Comparison of ENCODE assay signal across 19 cellular contexts in the genomic region with DNA sequence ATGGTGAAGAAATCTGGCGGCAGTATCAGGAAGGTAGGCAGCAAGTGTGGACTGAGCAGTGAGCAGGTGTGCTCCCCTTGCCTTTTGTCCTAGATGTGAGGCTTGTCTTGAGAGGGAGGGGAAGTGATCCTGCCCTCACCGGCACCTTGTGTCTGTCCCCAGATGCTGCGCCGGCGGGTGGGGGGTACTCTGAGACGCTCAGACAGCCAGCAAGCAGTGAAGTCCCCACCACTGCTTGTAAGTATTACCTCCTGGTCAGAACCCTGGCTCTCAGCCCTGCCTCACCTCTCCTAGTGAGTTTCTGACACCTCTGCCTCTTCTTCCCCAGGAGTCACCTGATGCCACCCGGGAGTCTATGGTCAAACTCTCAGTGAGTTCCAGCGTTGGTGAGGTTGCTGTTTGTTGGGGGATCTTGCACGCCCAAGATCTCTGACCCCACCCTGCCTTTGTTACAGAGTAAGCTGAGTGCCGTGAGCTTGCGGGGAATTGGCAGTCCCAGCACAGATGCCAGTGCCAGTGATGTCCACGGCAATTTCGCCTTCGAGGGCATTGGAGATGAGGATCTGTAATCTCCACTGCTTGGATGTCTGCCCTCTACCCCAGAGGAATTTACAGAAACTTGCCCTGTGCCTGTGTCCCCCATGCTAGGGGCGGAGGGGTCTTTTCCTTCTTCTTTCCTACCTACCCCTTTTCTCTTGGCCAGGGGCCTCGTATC. TPM values are rescaled to one million over a fixed set of nuclear protein-coding genes. Genes with fewer than 3 reads are reported as not detected.
A peak's percentile ranks its signal among the peaks of the same experiment; 100 is the strongest.
DNase-seq lines count a peak whose midpoint lies in the region; ATAC-seq and TF ChIP-seq lines count a peak whose summit lies in the region.
"Had no signal": no experiment of that assay in that cellular context is flagged by ENCODE, and none has a peak within 500 bp of the region (broad histone marks: within the 10 kb centered on the region; RNA-seq: fewer than 3 reads in every experiment).

No MANE protein-coding gene starts in this region.

- intact Hi-C loops in activated T-helper 1 cell treated with anti-CD3 and anti-CD28 coated beads, Interleukin-12 subunit alpha, Interleukin-12 subunit beta, Interleukin-2, Interleukin-4 antibody, amounts not matched to agents 30 ng/mL and 10 ng/mL and 1 ng/mL, durations not matched to agents 14 hours and 24 hours and 36 hours (cut with micrococcal nuclease), result no loop called here

- TF ChIP-seq CTCF in GM23338 (conservative IDR thresholded peaks at IDR 0.05; ENCODE audit: low read depth in 2 of 2) (no peak), neural progenitor cell (IDR thresholded peaks at IDR 0.05) (no peak)

- no peaks in the 10 kb centered on the region for H3K9me3 Mint-ChIP-seq in GM23338
- no peaks in the 10 kb centered on the region for H3K9me3 Mint-ChIP-seq in activated T-helper 1 cell treated with anti-CD3 and anti-CD28 coated beads, Interleukin-12 subunit alpha, Interleukin-12 subunit beta, Interleukin-2, Interleukin-4 antibody, amounts not matched to agents 30 ng/mL and 10 ng/mL and 1 ng/mL, durations not matched to agents 14 hours and 24 hours and 36 hours
- H3K9me3 Mint-ChIP-seq in neural progenitor cell, result no peaks in the 10 kb centered on the region
- H3K9me3 Mint-ChIP-seq: activated CD4-positive, alpha-beta memory T cell treated with anti-CD3 and anti-CD28 coated beads, Interleukin-2, amount 10 ng/mL, durations not matched to agents 7 days and 5 days; activated naive CD8-positive, alpha-beta T cell treated with anti-CD3 and anti-CD28 coated beads, Interleukin-2, amount 50 U/mL, for 24 hours; natural killer cell had no signal

- H3K4me2 ChIP-seq in GM23338 (no peak overlapping the region), neural progenitor cell (no peak overlapping the region)
- H3K4me2 ChIP-seq: smooth muscle cell had no signal

- H4K20me1 ChIP-seq in GM23338 (replicated peaks; ENCODE audit: insufficient read depth) (no peaks in the 10 kb centered on the region; the same call in 1 of the 2 replicates), neural progenitor cell (ENCODE audit: low read depth) (peaks cover 14% of the 10 kb centered on the region)

- H3F3A ChIP-seq in GM23338 (replicated peaks; ENCODE audit: low read depth), result peaks cover 25% of the 10 kb centered on the region
- peaks cover 45% of the 10 kb centered on the region for H3F3A ChIP-seq in neural progenitor cell (ENCODE audit: low read depth)

- no peak overlapping the region for H3K4me3 Mint-ChIP-seq in GM23338
- H3K4me3 Mint-ChIP-seq in activated T-helper 1 cell treated with anti-CD3 and anti-CD28 coated beads, Interleukin-12 subunit alpha, Interleukin-12 subunit beta, Interleukin-2, Interleukin-4 antibody, amounts not matched to agents 30 ng/mL and 10 ng/mL and 1 ng/mL, durations not matched to agents 14 hours and 24 hours and 36 hours, result no peak overlapping the region
- peak overlapping the region; percentile 24 for H3K4me3 Mint-ChIP-seq in neural progenitor cell
- H3K4me3 Mint-ChIP-seq: activated CD4-positive, alpha-beta memory T cell treated with anti-CD3 and anti-CD28 coated beads, Interleukin-2, amount 10 ng/mL, durations not matched to agents 7 days and 5 days; activated naive CD8-positive, alpha-beta T cell treated with anti-CD3 and anti-CD28 coated beads, Interleukin-2, amount 50 U/mL, for 24 hours; natural killer cell had no signal

- H3K4me1 Mint-ChIP-seq in GM23338 (peaks cover 28% of the 10 kb centered on the region), neural progenitor cell (peaks cover 26% of the 10 kb centered on the region)
- H3K4me1 Mint-ChIP-seq in activated T-helper 1 cell treated with anti-CD3 and anti-CD28 coated beads, Interleukin-12 subunit alpha, Interleukin-12 subunit beta, Interleukin-2, Interleukin-4 antibody, amounts not matched to agents 30 ng/mL and 10 ng/mL and 1 ng/mL, durations not matched to agents 14 hours and 24 hours and 36 hours (ENCODE audit: low read depth), result peaks cover 42% of the 10 kb centered on the region

- H3K4me3 ChIP-seq in GM23338, result no peak overlapping the region
- no peak overlapping the region for H3K4me3 ChIP-seq in neural progenitor cell
- H3K4me3 ChIP-seq: smooth muscle cell, suprapubic skin had no signal

- peaks cover 22% of the 10 kb centered on the region for H3K4me1 ChIP-seq in GM23338 (ENCODE audit: insufficient read depth)
- peaks cover 12% of the 10 kb centered on the region for H3K4me1 ChIP-seq in neural progenitor cell

- H3K27me3 ChIP-seq in GM23338 (ENCODE audit: insufficient read depth) (no peaks in the 10 kb centered on the region), neural progenitor cell (no peaks in the 10 kb centered on the region)
- H3K27me3 ChIP-seq: brain microvascular endothelial cell, suprapubic skin had no signal

- H3K9me3 ChIP-seq in neural progenitor cell (ENCODE audit: low read depth), result no peaks in the 10 kb centered on the region
- H3K9me3 ChIP-seq: suprapubic skin had no signal

- no peak for ATAC-seq in GM23338
- ATAC-seq: activated naive CD8-positive, alpha-beta T cell treated with anti-CD3 and anti-CD28 coated beads, Interleukin-2, amount 50 U/mL, for 24 hours; natural killer cell had no signal

- DNase-seq in GM23338 (ENCODE audit: low spot score), result no peak
- DNase-seq in activated T-helper 1 cell treated with anti-CD3 and anti-CD28 coated beads, Interleukin-12 subunit alpha, Interleukin-12 subunit beta, Interleukin-2, Interleukin-4 antibody, amounts not matched to agents 30 ng/mL and 10 ng/mL and 1 ng/mL, durations not matched to agents 14 hours and 24 hours and 36 hours (ENCODE audit: low spot score), result no peak
- no peak for DNase-seq in neural progenitor cell (ENCODE audit: low spot score)
- DNase-seq in NOMO-1 treated with dmso at 0.1 percent for 144 hours (lab: John Stamatoyannopoulos, UW; ENCODE audit: unreplicated experiment), result no peak
- no peak for DNase-seq in substantia nigra (lab: John Stamatoyannopoulos, UW)
- DNase-seq: activated CD4-positive, alpha-beta memory T cell treated with anti-CD3 and anti-CD28 coated beads, Interleukin-2, amount 10 ng/mL, durations not matched to agents 7 days and 5 days; activated naive CD8-positive, alpha-beta T cell treated with anti-CD3 and anti-CD28 coated beads, Interleukin-2, amount 50 U/mL, for 24 hours; brain microvascular endothelial cell; cortex of kidney; H7; KBM-7; mesendoderm; natural killer cell; NCI-H2029 treated with DMSO at 0.1 percent for 48 hours; NCI-H446; stimulated activated CD4-positive, alpha-beta T cell treated with anti-CD3 and anti-CD28 coated beads, Interleukin-4, amount 100 ng/mL, for 4 hours; WERI-Rb-1 had no signal

- H3K79me2 ChIP-seq in GM23338 (replicated peaks; ENCODE audit: insufficient read depth) (peaks cover 30% of the 10 kb centered on the region), neural progenitor cell (ENCODE audit: low read depth) (peaks cover 42% of the 10 kb centered on the region)

- H3K27ac Mint-ChIP-seq in GM23338 (no peak overlapping the region), neural progenitor cell (no peak overlapping the region)
- peak overlapping the region; percentile 40 for H3K27ac Mint-ChIP-seq in activated T-helper 1 cell treated with anti-CD3 and anti-CD28 coated beads, Interleukin-12 subunit alpha, Interleukin-12 subunit beta, Interleukin-2, Interleukin-4 antibody, amounts not matched to agents 30 ng/mL and 10 ng/mL and 1 ng/mL, durations not matched to agents 14 hours and 24 hours and 36 hours
- H3K27ac Mint-ChIP-seq: activated CD4-positive, alpha-beta memory T cell treated with anti-CD3 and anti-CD28 coated beads, Interleukin-2, amount 10 ng/mL, durations not matched to agents 7 days and 5 days had no signal

- H2AFZ ChIP-seq in GM23338, result no peak overlapping the region
- H2AFZ ChIP-seq in neural progenitor cell (replicated peaks), result no peak overlapping the region

- no peaks in the 10 kb centered on the region for H3K9me2 ChIP-seq in GM23338 (ENCODE audit: insufficient read depth)

- H3K36me3 Mint-ChIP-seq in GM23338 (ENCODE audit: low read depth) (peaks cover 74% of the 10 kb centered on the region), neural progenitor cell (peaks cover 37% of the 10 kb centered on the region)
- H3K36me3 Mint-ChIP-seq in activated T-helper 1 cell treated with anti-CD3 and anti-CD28 coated beads, Interleukin-12 subunit alpha, Interleukin-12 subunit beta, Interleukin-2, Interleukin-4 antibody, amounts not matched to agents 30 ng/mL and 10 ng/mL and 1 ng/mL, durations not matched to agents 14 hours and 24 hours and 36 hours (ENCODE audit: low read depth), result peaks cover 53% of the 10 kb centered on the region
- H3K36me3 Mint-ChIP-seq: natural killer cell had no signal

- H3K27ac ChIP-seq in GM23338 (ENCODE audit: low read depth) (no peak overlapping the region), neural progenitor cell (no peak overlapping the region), substantia nigra (ENCODE audit: low read depth, low read length, poor library complexity, severe bottlenecking) (no peak overlapping the region)
- H3K27ac ChIP-seq: brain microvascular endothelial cell, suprapubic skin, WERI-Rb-1 had no signal

- H3K36me3 ChIP-seq in GM23338 (ENCODE audit: insufficient read depth) (peaks cover 21% of the 10 kb centered on the region; the same call in 1 of the 2 replicates), neural progenitor cell (no peaks in the 10 kb centered on the region)

- no peak overlapping the region for H3K9ac ChIP-seq in neural progenitor cell

- H3K27me3 Mint-ChIP-seq in GM23338 (ENCODE audit: insufficient read depth, low read depth, poor library complexity), result peaks cover 27% of the 10 kb centered on the region
- no peaks in the 10 kb centered on the region for H3K27me3 Mint-ChIP-seq in activated T-helper 1 cell treated with anti-CD3 and anti-CD28 coated beads, Interleukin-12 subunit alpha, Interleukin-12 subunit beta, Interleukin-2, Interleukin-4 antibody, amounts not matched to agents 30 ng/mL and 10 ng/mL and 1 ng/mL, durations not matched to agents 14 hours and 24 hours and 36 hours (ENCODE audit: insufficient read depth)
- peaks cover 18% of the 10 kb centered on the region for H3K27me3 Mint-ChIP-seq in neural progenitor cell (ENCODE audit: insufficient read depth, low read depth)
- H3K27me3 Mint-ChIP-seq: activated CD4-positive, alpha-beta memory T cell treated with anti-CD3 and anti-CD28 coated beads, Interleukin-2, amount 10 ng/mL, durations not matched to agents 7 days and 5 days; activated naive CD8-positive, alpha-beta T cell treated with anti-CD3 and anti-CD28 coated beads, Interleukin-2, amount 50 U/mL, for 24 hours had no signal

RNA-seq across cellular contexts. Expression of gene ZNF513, which starts 4.2 kb away (rescaled TPM):
- total RNA-seq in GM23338 (2014; rRNA removed; shearing (Covaris generic)), result 13.2 and 13.4 TPM in 2 replicates
- 10.4 and 11.3 TPM in 2 replicates for polyA plus RNA-seq in GM23338 (2016; fragmentation: Nextera tagmentation; extraction: Ambion mirVana)
- total RNA-seq in activated T-helper 1 cell treated with anti-CD3 and anti-CD28 coated beads, Interleukin-12 subunit alpha, Interleukin-12 subunit beta, Interleukin-2, Interleukin-4 antibody, amounts not matched to agents 30 ng/mL and 10 ng/mL and 1 ng/mL, durations not matched to agents 14 hours and 24 hours and 36 hours, result 14.5 and 16.2 TPM in 2 replicates
- 6.1 and 23.2 TPM in 2 replicates for total RNA-seq in neural progenitor cell (ENCODE audit: low replicate concordance)

RNA-seq across cellular contexts. Expression of gene SNX17, which starts 5.9 kb away (rescaled TPM):
- 58.0 and 66.2 TPM in 2 replicates for total RNA-seq in GM23338 (2014; rRNA removed; shearing (Covaris generic))
- polyA plus RNA-seq in GM23338 (2016; fragmentation: Nextera tagmentation; extraction: Ambion mirVana), result 32.6 and 34.0 TPM in 2 replicates
- 134 and 137 TPM in 2 replicates for total RNA-seq in activated T-helper 1 cell treated with anti-CD3 and anti-CD28 coated beads, Interleukin-12 subunit alpha, Interleukin-12 subunit beta, Interleukin-2, Interleukin-4 antibody, amounts not matched to agents 30 ng/mL and 10 ng/mL and 1 ng/mL, durations not matched to agents 14 hours and 24 hours and 36 hours
- 65.2 and 92.6 TPM in 2 replicates for total RNA-seq in neural progenitor cell (ENCODE audit: low replicate concordance)

RNA-seq across cellular contexts. Expression of gene EIF2B4, which starts 6.2 kb away (rescaled TPM):
- 43.9 and 51.4 TPM in 2 replicates for total RNA-seq in GM23338 (2014; rRNA removed; shearing (Covaris generic))
- polyA plus RNA-seq in GM23338 (2016; fragmentation: Nextera tagmentation; extraction: Ambion mirVana), result 64.0 and 64.4 TPM in 2 replicates
- 53.9 and 55.8 TPM in 2 replicates for total RNA-seq in activated T-helper 1 cell treated with anti-CD3 and anti-CD28 coated beads, Interleukin-12 subunit alpha, Interleukin-12 subunit beta, Interleukin-2, Interleukin-4 antibody, amounts not matched to agents 30 ng/mL and 10 ng/mL and 1 ng/mL, durations not matched to agents 14 hours and 24 hours and 36 hours
- 25.5 and 38.2 TPM in 2 replicates for total RNA-seq in neural progenitor cell (ENCODE audit: low replicate concordance)

RNA-seq across cellular contexts. Expression of gene GTF3C2, which starts 19.7 kb away (rescaled TPM):
- 110 and 118 TPM in 2 replicates for total RNA-seq in GM23338 (2014; rRNA removed; shearing (Covaris generic))
- 69.1 and 81.7 TPM in 2 replicates for polyA plus RNA-seq in GM23338 (2016; fragmentation: Nextera tagmentation; extraction: Ambion mirVana)
- total RNA-seq in activated T-helper 1 cell treated with anti-CD3 and anti-CD28 coated beads, Interleukin-12 subunit alpha, Interleukin-12 subunit beta, Interleukin-2, Interleukin-4 antibody, amounts not matched to agents 30 ng/mL and 10 ng/mL and 1 ng/mL, durations not matched to agents 14 hours and 24 hours and 36 hours, result 86.3 and 86.6 TPM in 2 replicates
- total RNA-seq in neural progenitor cell (ENCODE audit: low replicate concordance), result 57.3 and 73.9 TPM in 2 replicates

RNA-seq across cellular contexts. Expression of gene PPM1G, which starts 33.1 kb away (rescaled TPM):
- total RNA-seq in GM23338 (2014; rRNA removed; shearing (Covaris generic)), result 178 and 183 TPM in 2 replicates
- polyA plus RNA-seq in GM23338 (2016; fragmentation: Nextera tagmentation; extraction: Ambion mirVana), result 201 and 211 TPM in 2 replicates
- total RNA-seq in activated T-helper 1 cell treated with anti-CD3 and anti-CD28 coated beads, Interleukin-12 subunit alpha, Interleukin-12 subunit beta, Interleukin-2, Interleukin-4 antibody, amounts not matched to agents 30 ng/mL and 10 ng/mL and 1 ng/mL, durations not matched to agents 14 hours and 24 hours and 36 hours, result 158 and 160 TPM in 2 replicates
- 114 and 116 TPM in 2 replicates for total RNA-seq in neural progenitor cell (ENCODE audit: low replicate concordance)
